24 cellular contexts compared by ENCODE assay signal in the genomic region with DNA sequence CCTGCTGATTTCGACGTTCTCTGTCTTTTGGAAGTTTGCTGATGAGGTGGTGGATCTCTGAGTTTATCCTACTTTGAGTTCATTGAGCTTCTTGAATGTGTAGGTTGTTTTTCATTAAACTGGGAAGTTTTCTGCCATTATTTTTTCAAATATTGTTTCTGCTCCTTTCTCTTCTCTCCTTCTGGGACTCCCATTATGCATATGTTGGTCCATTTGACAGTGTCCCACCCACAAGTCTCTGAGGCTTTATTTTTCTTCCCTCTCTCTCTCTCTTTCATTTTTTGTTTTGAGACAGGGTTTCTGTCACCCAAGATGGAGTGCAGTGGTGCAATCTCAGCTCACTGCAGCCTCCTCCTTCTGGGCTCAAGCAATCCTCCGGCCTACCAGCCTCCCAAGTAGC. TPM values are rescaled to one million over a fixed set of nuclear protein-coding genes. Genes with fewer than 3 reads are reported as not detected.
DNase-seq lines count a peak whose midpoint lies in the region; ATAC-seq and TF ChIP-seq lines count a peak whose summit lies in the region.
"Had no signal": no experiment of that assay in that cellular context is flagged by ENCODE, and none has a peak within 500 bp of the region (broad histone marks: within the 10 kb centered on the region; RNA-seq: fewer than 3 reads in every experiment).

No MANE protein-coding gene starts in this region.

- H3K4me1 Mint-ChIP-seq in stimulated activated naive CD8-positive, alpha-beta T cell treated with anti-CD3 and anti-CD28 coated beads, Interleukin-15, Interleukin-2, amounts not matched to agents 100 ng/mL and 50 ng/mL, for 24 hours (ENCODE audit: low read depth): peaks cover 3% of the 10 kb centered on the region
- H3K4me1 Mint-ChIP-seq in activated T-helper 17 cell treated with anti-CD3 and anti-CD28 coated beads, Interleukin-2, amount 50 U/mL, for 72 hours: peaks cover 10% of the 10 kb centered on the region

- H3K27me3 Mint-ChIP-seq in stimulated activated naive CD8-positive, alpha-beta T cell treated with anti-CD3 and anti-CD28 coated beads, Interleukin-15, Interleukin-2, amounts not matched to agents 100 ng/mL and 50 ng/mL, for 24 hours: no peaks in the 10 kb centered on the region
- H3K27me3 Mint-ChIP-seq in activated T-helper 17 cell treated with anti-CD3 and anti-CD28 coated beads, Interleukin-2, amount 50 U/mL, for 72 hours: no peaks in the 10 kb centered on the region

- peaks cover 10% of the 10 kb centered on the region for H3K36me3 Mint-ChIP-seq in stimulated activated naive CD8-positive, alpha-beta T cell treated with anti-CD3 and anti-CD28 coated beads, Interleukin-15, Interleukin-2, amounts not matched to agents 100 ng/mL and 50 ng/mL, for 24 hours (ENCODE audit: low read depth)
- H3K36me3 Mint-ChIP-seq in activated T-helper 17 cell treated with anti-CD3 and anti-CD28 coated beads, Interleukin-2, amount 50 U/mL, for 72 hours (ENCODE audit: low read depth): no peaks in the 10 kb centered on the region

- no peak for TF ChIP-seq POLR2A in lower leg skin (IDR thresholded peaks at IDR 0.05)

- intact Hi-C loops in lower leg skin (cut with DNase I; ENCODE audit: low total_unique reads): no loop called here

- peaks cover 5% of the 10 kb centered on the region for H3K9me3 Mint-ChIP-seq in stimulated activated naive CD8-positive, alpha-beta T cell treated with anti-CD3 and anti-CD28 coated beads, Interleukin-15, Interleukin-2, amounts not matched to agents 100 ng/mL and 50 ng/mL, for 24 hours
- no peaks in the 10 kb centered on the region for H3K9me3 Mint-ChIP-seq in activated T-helper 17 cell treated with anti-CD3 and anti-CD28 coated beads, Interleukin-2, amount 50 U/mL, for 72 hours

- no peak for ATAC-seq in stimulated activated naive CD8-positive, alpha-beta T cell treated with anti-CD3 and anti-CD28 coated beads, Interleukin-15, Interleukin-2, amounts not matched to agents 100 U/mL and 50 U/mL, for 24 hours
- no peak for ATAC-seq in activated T-helper 17 cell treated with anti-CD3 and anti-CD28 coated beads, Interleukin-2, amount 50 U/mL, for 72 hours (replicated peaks)
- ATAC-seq: GM12878, Right ventricle myocardium inferior had no signal

- TF ChIP-seq CTCF in fibroblast of villous mesenchyme (IDR thresholded peaks at IDR 0.05; ENCODE audit: insufficient read depth, low read depth, low read length): no peak
- no peak for TF ChIP-seq CTCF in lower leg skin (IDR thresholded peaks at IDR 0.05)

- DNase-seq in stimulated activated naive CD8-positive, alpha-beta T cell treated with anti-CD3 and anti-CD28 coated beads, Interleukin-15, Interleukin-2, amounts not matched to agents 100 U/mL and 50 U/mL, for 24 hours: no peak
- DNase-seq in fibroblast of villous mesenchyme (ENCODE audit: low read depth): peak; percentile 6
- DNase-seq in lower leg skin (ENCODE audit: low spot score in 2 of 2): no peak
- DNase-seq in DMS53 (lab: John Stamatoyannopoulos, UW): no peak
- DNase-seq in DMS 273 (lab: John Stamatoyannopoulos, UW; ENCODE audit: unreplicated experiment): no peak
- DNase-seq: BE2C, DND-41, H7, HFFc6, Kasumi-1, NCI-H1417, NCI-H1694 treated with DMSO at 0.1 percent for 48 hours, NCI-H2081 treated with DMSO at 0.1 percent for 48 hours, NCI-H2227 treated with DMSO at 0.1 percent for 48 hours, NCI-H510A treated with DMSO at 0.1 percent for 48 hours, NCI-H774, OCI-M1 had no signal

- H3K4me3 ChIP-seq in fibroblast of villous mesenchyme (ENCODE audit: low read depth, low read length) (no peak overlapping the region), lower leg skin (ENCODE audit: low read depth, poor library complexity, severe bottlenecking) (no peak overlapping the region)
- H3K4me3 ChIP-seq: GM12878 had no signal

- WGBS in lower leg skin, 2 donors: 62 to 95% methylated on average over 3 of the region's 3 CpGs

- peak overlapping the region; percentile 22 for H3K27ac Mint-ChIP-seq in stimulated activated naive CD8-positive, alpha-beta T cell treated with anti-CD3 and anti-CD28 coated beads, Interleukin-15, Interleukin-2, amounts not matched to agents 100 ng/mL and 50 ng/mL, for 24 hours
- H3K27ac Mint-ChIP-seq in activated T-helper 17 cell treated with anti-CD3 and anti-CD28 coated beads, Interleukin-2, amount 50 U/mL, for 72 hours: peak overlapping the region; percentile 61
- H3K27ac Mint-ChIP-seq: HFFc6 had no signal

- H3K4me3 Mint-ChIP-seq in stimulated activated naive CD8-positive, alpha-beta T cell treated with anti-CD3 and anti-CD28 coated beads, Interleukin-15, Interleukin-2, amounts not matched to agents 100 ng/mL and 50 ng/mL, for 24 hours: no peak overlapping the region
- H3K4me3 Mint-ChIP-seq in activated T-helper 17 cell treated with anti-CD3 and anti-CD28 coated beads, Interleukin-2, amount 50 U/mL, for 72 hours: peak overlapping the region; percentile 13
- H3K4me3 Mint-ChIP-seq: HFFc6 had no signal

RNA-seq across cellular contexts. Expression of gene TNFRSF18, which starts 11.7 kb away (rescaled TPM):
- total RNA-seq in activated T-helper 17 cell treated with anti-CD3 and anti-CD28 coated beads, Interleukin-2, amount 50 U/mL, for 72 hours: 100 to 1,000 TPM; 105 to 796 TPM
- not detected in 2 replicates for total RNA-seq in fibroblast of villous mesenchyme
- 10 to 100 TPM; 19.8 to 36.8 (median 25.8) TPM for total RNA-seq in lower leg skin
- total RNA-seq: H7, HFFc6, MCF 10A, Right ventricle myocardium inferior, SK-MEL-5 had no signal

RNA-seq across cellular contexts. Expression of gene TNFRSF4, which starts 19.2 kb away (rescaled TPM):
- total RNA-seq in activated T-helper 17 cell treated with anti-CD3 and anti-CD28 coated beads, Interleukin-2, amount 50 U/mL, for 72 hours: 1,000 to 10,000 TPM in 1 of 2 donors, 100 to 1,000 TPM in 1; 384 to 1,007 TPM
- 0.32 and 0.43 TPM in 2 replicates for total RNA-seq in fibroblast of villous mesenchyme
- 1 to 10 TPM in 1 of 4 donors, under 1 TPM in 1, not detected in 2; 0.69 to 1.4 TPM for total RNA-seq in lower leg skin
- total RNA-seq: MCF 10A, SK-MEL-5 had no signal

RNA-seq across cellular contexts. Expression of gene TTLL10, which starts 21.0 kb away (rescaled TPM):
- under 1 TPM in 1 of 2 donors, not detected in 1; 0.11 TPM for total RNA-seq in activated T-helper 17 cell treated with anti-CD3 and anti-CD28 coated beads, Interleukin-2, amount 50 U/mL, for 72 hours
- total RNA-seq in fibroblast of villous mesenchyme: not detected in 2 replicates
- total RNA-seq in lower leg skin: not detected
- total RNA-seq: A673, GM12878, H7, HFFc6, MCF 10A, SK-MEL-5 had no signal

RNA-seq across cellular contexts. Expression of gene SDF4, which starts 37.1 kb away (rescaled TPM):
- total RNA-seq in activated T-helper 17 cell treated with anti-CD3 and anti-CD28 coated beads, Interleukin-2, amount 50 U/mL, for 72 hours: 100 to 1,000 TPM; 169 to 773 TPM
- total RNA-seq in fibroblast of villous mesenchyme (88.9 and 99.9 TPM in 2 replicates), lower leg skin (100 to 1,000 TPM in 2 of 4 donors, 10 to 100 TPM in 2; 81.7 to 121 (median 104) TPM)

RNA-seq across cellular contexts. Expression of gene B3GALT6, which starts 37.3 kb away (rescaled TPM):
- 10 to 100 TPM; 10.9 to 16.7 TPM for total RNA-seq in activated T-helper 17 cell treated with anti-CD3 and anti-CD28 coated beads, Interleukin-2, amount 50 U/mL, for 72 hours
- total RNA-seq in fibroblast of villous mesenchyme (25.0 and 30.3 TPM in 2 replicates), lower leg skin (10 to 100 TPM; 12.8 to 26.1 (median 18.9) TPM)

Comparison
In these comparisons a context has a peak if more than half of its experiments do, and no peak if none do; other contexts are left out.
1. RNA of gene TNFRSF18, which starts 11.7 kb away (total RNA-seq): 105 to 796 TPM in activated T-helper 17 cell treated with anti-CD3 and anti-CD28 coated beads, Interleukin-2, amount 50 U/mL, for 72 hours and 19.8 to 36.8 TPM in lower leg skin; not detected in fibroblast of villous mesenchyme; every median in the first group is over 10 times any median in the second.
2. RNA of gene TNFRSF4, which starts 19.2 kb away (total RNA-seq): 384 to 1,007 TPM in activated T-helper 17 cell treated with anti-CD3 and anti-CD28 coated beads, Interleukin-2, amount 50 U/mL, for 72 hours; 0.69 to 1.4 TPM in lower leg skin and 0.32 to 0.43 TPM in fibroblast of villous mesenchyme; every median in the first group is over 100 times any median in the second.